1 cellular context compared by ENCODE assay signal in the genomic region with DNA sequence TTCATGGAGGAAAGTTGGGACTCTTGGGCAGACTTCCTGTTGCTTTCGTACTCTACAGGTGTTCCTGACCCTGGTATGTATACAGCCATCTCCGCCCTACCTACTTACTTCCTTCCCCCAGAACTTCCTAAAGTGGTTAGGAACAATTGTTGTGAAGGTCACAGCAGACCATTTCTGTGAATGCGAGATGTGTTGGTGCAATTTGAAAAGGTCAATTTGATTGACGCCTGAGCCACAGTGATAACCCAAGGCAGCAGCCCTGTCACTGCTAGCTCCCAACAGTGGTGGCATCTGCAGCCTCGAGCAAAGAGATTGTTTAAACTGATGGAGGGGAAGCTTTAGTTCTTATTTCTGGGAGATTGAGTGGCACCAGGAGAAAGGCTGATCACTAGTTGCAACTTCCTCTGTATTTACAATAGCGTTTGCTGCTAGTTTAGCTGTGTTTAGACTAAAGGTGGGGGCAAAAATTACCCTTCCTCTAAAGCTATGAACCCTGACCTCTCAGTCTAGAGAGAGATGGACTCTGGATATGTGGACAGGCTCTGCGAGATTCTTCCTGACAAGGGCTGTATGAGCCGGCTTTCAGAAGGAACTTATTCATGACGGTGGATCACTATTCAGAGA.
TF ChIP-seq lines count a peak whose summit lies in the region.

No MANE protein-coding gene starts in this region.

TF ChIP-seq in GM23338, 12 proteins besides CTCF, POLR2A, EP300 and RAD21 (continued from another document):
- TF ChIP-seq, protein P1, sequence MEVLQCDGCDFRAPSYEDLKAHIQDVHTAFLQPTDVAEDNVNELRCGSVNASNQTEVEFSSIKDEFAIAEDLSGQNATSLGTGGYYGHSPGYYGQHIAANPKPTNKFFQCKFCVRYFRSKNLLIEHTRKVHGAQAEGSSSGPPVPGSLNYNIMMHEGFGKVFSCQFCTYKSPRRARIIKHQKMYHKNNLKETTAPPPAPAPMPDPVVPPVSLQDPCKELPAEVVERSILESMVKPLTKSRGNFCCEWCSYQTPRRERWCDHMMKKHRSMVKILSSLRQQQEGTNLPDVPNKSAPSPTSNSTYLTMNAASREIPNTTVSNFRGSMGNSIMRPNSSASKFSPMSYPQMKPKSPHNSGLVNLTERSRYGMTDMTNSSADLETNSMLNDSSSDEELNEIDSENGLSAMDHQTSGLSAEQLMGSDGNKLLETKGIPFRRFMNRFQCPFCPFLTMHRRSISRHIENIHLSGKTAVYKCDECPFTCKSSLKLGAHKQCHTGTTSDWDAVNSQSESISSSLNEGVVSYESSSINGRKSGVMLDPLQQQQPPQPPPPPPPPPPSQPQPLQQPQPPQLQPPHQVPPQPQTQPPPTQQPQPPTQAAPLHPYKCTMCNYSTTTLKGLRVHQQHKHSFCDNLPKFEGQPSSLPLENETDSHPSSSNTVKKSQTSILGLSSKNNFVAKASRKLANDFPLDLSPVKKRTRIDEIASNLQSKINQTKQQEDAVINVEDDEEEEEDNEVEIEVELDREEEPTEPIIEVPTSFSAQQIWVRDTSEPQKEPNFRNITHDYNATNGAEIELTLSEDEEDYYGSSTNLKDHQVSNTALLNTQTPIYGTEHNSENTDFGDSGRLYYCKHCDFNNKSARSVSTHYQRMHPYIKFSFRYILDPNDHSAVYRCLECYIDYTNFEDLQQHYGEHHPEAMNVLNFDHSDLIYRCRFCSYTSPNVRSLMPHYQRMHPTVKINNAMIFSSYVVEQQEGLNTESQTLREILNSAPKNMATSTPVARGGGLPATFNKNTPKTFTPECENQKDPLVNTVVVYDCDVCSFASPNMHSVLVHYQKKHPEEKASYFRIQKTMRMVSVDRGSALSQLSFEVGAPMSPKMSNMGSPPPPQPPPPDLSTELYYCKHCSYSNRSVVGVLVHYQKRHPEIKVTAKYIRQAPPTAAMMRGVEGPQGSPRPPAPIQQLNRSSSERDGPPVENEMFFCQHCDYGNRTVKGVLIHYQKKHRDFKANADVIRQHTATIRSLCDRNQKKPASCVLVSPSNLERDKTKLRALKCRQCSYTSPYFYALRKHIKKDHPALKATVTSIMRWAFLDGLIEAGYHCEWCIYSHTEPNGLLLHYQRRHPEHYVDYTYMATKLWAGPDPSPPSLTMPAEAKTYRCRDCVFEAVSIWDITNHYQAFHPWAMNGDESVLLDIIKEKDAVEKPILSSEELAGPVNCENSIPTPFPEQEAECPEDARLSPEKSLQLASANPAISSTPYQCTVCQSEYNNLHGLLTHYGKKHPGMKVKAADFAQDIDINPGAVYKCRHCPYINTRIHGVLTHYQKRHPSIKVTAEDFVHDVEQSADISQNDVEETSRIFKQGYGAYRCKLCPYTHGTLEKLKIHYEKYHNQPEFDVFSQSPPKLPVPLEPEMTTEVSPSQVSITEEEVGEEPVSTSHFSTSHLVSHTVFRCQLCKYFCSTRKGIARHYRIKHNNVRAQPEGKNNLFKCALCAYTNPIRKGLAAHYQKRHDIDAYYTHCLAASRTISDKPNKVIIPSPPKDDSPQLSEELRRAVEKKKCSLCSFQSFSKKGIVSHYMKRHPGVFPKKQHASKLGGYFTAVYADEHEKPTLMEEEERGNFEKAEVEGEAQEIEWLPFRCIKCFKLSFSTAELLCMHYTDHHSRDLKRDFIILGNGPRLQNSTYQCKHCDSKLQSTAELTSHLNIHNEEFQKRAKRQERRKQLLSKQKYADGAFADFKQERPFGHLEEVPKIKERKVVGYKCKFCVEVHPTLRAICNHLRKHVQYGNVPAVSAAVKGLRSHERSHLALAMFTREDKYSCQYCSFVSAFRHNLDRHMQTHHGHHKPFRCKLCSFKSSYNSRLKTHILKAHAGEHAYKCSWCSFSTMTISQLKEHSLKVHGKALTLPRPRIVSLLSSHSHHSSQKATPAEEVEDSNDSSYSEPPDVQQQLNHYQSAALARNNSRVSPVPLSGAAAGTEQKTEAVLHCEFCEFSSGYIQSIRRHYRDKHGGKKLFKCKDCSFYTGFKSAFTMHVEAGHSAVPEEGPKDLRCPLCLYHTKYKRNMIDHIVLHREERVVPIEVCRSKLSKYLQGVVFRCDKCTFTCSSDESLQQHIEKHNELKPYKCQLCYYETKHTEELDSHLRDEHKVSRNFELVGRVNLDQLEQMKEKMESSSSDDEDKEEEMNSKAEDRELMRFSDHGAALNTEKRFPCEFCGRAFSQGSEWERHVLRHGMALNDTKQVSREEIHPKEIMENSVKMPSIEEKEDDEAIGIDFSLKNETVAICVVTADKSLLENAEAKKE (CRISPR knock-in tag; IDR thresholded peaks at IDR 0.05), result no peak
- TF ChIP-seq POLR2AphosphoS5 (IDR thresholded peaks at IDR 0.05; ENCODE audit: low read depth) (no peak), NANOG (IDR thresholded peaks at IDR 0.05; ENCODE audit: borderline replicate concordance) (no peak), ZNF331 (CRISPR knock-in tag; IDR thresholded peaks at IDR 0.05; ENCODE audit: low read depth) (no peak), STAT1 (IDR thresholded peaks at IDR 0.05; ENCODE audit: unreplicated experiment) (no peak), EZH2phosphoT487 (IDR thresholded peaks at IDR 0.05; ENCODE audit: unreplicated experiment) (no peak)
- TF ChIP-seq, protein P2, sequence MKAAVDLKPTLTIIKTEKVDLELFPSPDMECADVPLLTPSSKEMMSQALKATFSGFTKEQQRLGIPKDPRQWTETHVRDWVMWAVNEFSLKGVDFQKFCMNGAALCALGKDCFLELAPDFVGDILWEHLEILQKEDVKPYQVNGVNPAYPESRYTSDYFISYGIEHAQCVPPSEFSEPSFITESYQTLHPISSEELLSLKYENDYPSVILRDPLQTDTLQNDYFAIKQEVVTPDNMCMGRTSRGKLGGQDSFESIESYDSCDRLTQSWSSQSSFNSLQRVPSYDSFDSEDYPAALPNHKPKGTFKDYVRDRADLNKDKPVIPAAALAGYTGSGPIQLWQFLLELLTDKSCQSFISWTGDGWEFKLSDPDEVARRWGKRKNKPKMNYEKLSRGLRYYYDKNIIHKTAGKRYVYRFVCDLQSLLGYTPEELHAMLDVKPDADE (IDR thresholded peaks at IDR 0.05), result no peak
